ENCODE assay signal across 8 cellular contexts in the genomic region with DNA sequence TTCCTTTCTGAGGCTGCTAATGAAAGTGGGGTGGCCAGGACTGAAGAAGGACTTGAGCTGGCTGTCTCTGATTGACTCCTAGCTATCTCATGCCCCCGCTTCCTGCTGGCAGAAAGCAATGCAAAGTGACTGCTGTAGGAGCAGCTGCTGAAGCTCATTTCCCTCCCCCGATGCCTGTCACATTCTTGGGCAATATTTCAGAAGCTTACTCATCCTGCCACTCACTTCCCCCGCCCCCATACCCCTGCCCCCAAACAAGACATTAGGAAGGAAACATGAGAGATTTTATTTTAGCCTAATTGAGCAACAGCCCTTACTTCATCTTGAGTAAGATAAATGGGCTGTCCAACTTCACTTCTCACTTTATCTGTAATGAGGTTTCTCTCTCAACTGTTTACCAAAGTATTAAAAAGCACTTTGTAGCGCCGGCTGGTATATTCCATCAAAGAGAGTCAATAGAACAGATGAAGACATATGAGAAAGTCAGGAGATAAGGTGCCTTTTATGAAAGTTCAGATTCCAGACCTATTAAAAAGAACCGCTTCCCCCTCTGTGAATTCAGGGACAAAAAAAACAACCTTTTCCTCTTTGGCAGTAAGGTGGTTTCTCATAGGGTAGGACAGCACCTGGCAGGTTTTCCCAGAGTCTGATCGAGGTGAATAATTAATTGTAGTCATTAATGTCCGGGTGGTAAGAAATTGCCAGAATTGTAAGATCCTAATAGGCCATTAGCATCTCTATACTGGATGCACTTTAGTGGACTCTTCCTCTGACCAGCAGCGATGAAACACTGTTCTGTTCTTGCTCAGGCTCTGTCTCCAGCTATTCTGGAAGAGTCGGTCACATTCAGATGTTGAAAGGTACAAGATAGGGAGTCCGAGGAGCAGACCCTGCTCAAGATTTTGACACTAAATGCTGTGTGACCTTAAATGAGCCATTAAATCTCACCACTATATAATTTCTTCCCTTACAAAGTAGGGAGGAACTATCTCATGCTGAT.
DNase-seq lines count a peak whose midpoint lies in the region; ATAC-seq and TF ChIP-seq lines count a peak whose summit lies in the region.

No MANE protein-coding gene starts in this region.

- H3K36me3 ChIP-seq in BJ (ENCODE audit: control insufficient read depth, insufficient read depth, low read length) (no peaks in the 10 kb centered on the region), neutrophil (no peaks in the 10 kb centered on the region), thoracic aorta (no peaks in the 10 kb centered on the region)

- POLR2A ChIA-PET in BJ (lab: Charles Lee) = no interaction called here

- H3K27me3 ChIP-seq in BJ (ENCODE audit: control insufficient read depth, insufficient read depth, low read length) (no peaks in the 10 kb centered on the region), neutrophil (no peaks in the 10 kb centered on the region), thoracic aorta (replicated peaks; ENCODE audit: insufficient read depth) (no peaks in the 10 kb centered on the region)

- ATAC-seq in HG03280 (IDR thresholded peaks at IDR 0.05; ENCODE audit: unreplicated experiment) (peak; percentile 94), thoracic aorta (ENCODE audit: insufficient number of reproducible peaks, low FRiP score, low read depth) (peak; percentile 81)

- H3K4me1 ChIP-seq in neutrophil (ENCODE audit: control insufficient read depth in 1 of 2, insufficient read depth in 1 of 2, low read depth in 1 of 2, low read length in 1 of 2) (peaks cover 58 to 68% of the 10 kb centered on the region in 2 experiments), thoracic aorta (ENCODE audit: control insufficient read depth in 1 of 2, low read depth in 2 of 2) (peaks cover 19 to 36% of the 10 kb centered on the region in 2 donors)

- no peak for TF ChIP-seq CTCF in BJ (IDR thresholded peaks at IDR 0.05; ENCODE audit: insufficient read depth, low read depth, low read length)
- no peak for TF ChIP-seq CTCF in fibroblast of mammary gland (conservative IDR thresholded peaks at IDR 0.05; ENCODE audit: control insufficient read depth, insufficient read depth, low read depth, low read length)
- TF ChIP-seq CTCF in neutrophil (IDR thresholded peaks at IDR 0.05) = peak; percentile 47
- no peak for TF ChIP-seq CTCF in thoracic aorta (IDR thresholded peaks at IDR 0.05)

- DNase-seq in BJ (ENCODE audit: low read depth) (peak; percentile 50), GM19238 (ENCODE audit: insufficient read length, low spot score) (peak; percentile 22), NCI-H446 (lab: John Stamatoyannopoulos, UW) (peak; percentile 47 to 91), fibroblast of mammary gland (ENCODE audit: low read depth) (peak; percentile 89), thoracic aorta (ENCODE audit: low spot score) (peak; percentile 36)
- peak; percentile 53 to 64 for DNase-seq in activated CD4-positive, alpha-beta T cell treated with anti-CD3 and anti-CD28 coated beads, Interleukin-2, amount 50 U/mL, for 48 hours

- CTCF ChIA-PET in BJ (lab: Yijun Ruan, JAX) = interaction anchor here (1.0 kb wide), 1 partner anchor 311 kb away, joined by 3 read pairs; no protein-coding TSS in a partner anchor

- H3K27ac ChIP-seq in neutrophil (peak overlapping the region; percentile 100), thoracic aorta (peak overlapping the region; percentile 10 to 58)

- H3K4me3 ChIP-seq in BJ (ENCODE audit: low read depth, low read length) = no peak overlapping the region
- H3K4me3 ChIP-seq in fibroblast of mammary gland (ENCODE audit: control insufficient read depth, low read depth, low read length) = no peak overlapping the region
- H3K4me3 ChIP-seq in neutrophil (ENCODE audit: low read depth in 1 of 2, low read length in 1 of 2) = peak overlapping the region; percentile 43 to 49
- peak overlapping the region; percentile 51 for H3K4me3 ChIP-seq in thoracic aorta

- H3K9me3 ChIP-seq in neutrophil = no peaks in the 10 kb centered on the region
- no peaks in the 10 kb centered on the region for H3K9me3 ChIP-seq in thoracic aorta

Comparison
In these comparisons a context has a peak if more than half of its experiments do, and no peak if none do; other contexts are left out.
1. DNase-seq: peak in every context shown above with its lines; median percentile 89 in fibroblast of mammary gland; 69 in NCI-H446; 58 in activated CD4-positive, alpha-beta T cell treated with anti-CD3 and anti-CD28 coated beads, Interleukin-2, amount 50 U/mL, for 48 hours; 50 in BJ; 36 in thoracic aorta; 22 in GM19238.
2. H3K4me3 ChIP-seq: peak in neutrophil (2 of 2) and thoracic aorta (single experiment); none in BJ (single experiment) and fibroblast of mammary gland (single experiment).